8 cellular contexts compared by ENCODE assay signal in the genomic region with DNA sequence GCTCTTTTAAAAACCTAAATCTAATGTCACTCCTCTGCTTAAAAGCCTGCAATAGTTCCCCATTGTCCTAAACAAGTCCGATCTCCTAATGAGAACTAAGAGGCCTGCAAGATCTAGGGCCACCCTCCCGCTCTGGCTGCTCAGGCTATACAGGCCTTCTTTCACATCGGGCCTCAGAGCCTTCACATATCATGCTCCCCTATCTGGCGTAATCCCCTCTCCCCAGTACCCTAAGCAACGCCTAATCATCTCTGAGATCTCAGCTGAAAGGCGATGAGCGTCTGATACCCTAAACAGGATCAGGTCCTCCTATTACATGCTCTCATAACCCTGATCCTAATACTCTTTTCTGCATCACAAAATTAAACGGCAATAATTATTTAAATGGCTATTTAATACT. TPM values are rescaled to one million over a fixed set of nuclear protein-coding genes. Genes with fewer than 3 reads are reported as not detected.
DNase-seq lines count a peak whose midpoint lies in the region; ATAC-seq and TF ChIP-seq lines count a peak whose summit lies in the region.

No MANE protein-coding gene starts in this region.

- 61 to 67% methylated on average over 8 of the region's 8 CpGs for WGBS in esophagus squamous epithelium, 2 donors

- H3K36me3 ChIP-seq in ES-I3 (ENCODE audit: insufficient read depth, low read length) = no peaks in the 10 kb centered on the region
- peaks cover 11% of the 10 kb centered on the region for H3K36me3 ChIP-seq in SJSA1
- H3K36me3 ChIP-seq in esophagus squamous epithelium = no peaks in the 10 kb centered on the region

- TF ChIP-seq CTCF in esophagus squamous epithelium (IDR thresholded peaks at IDR 0.05) = no peak

- DNase-seq in SJSA1 (ENCODE audit: low read depth in 1 of 2, low spot score in 2 of 2) (no peak), esophagus squamous epithelium (lab: John Stamatoyannopoulos, UW) (no peak), putamen (ENCODE audit: low spot score) (peak; percentile 32), NCI-H1048 (lab: John Stamatoyannopoulos, UW) (no peak), NCI-H2227 (lab: John Stamatoyannopoulos, UW; ENCODE audit: unreplicated experiment) (no peak), dedifferentiated amniotic fluid mesenchymal stem cell (ENCODE audit: extremely low spot score) (no peak)

- intact Hi-C loops in esophagus squamous epithelium (cut with DNase I) = no loop called here

- no peak overlapping the region for H3K27ac ChIP-seq in SJSA1
- H3K27ac ChIP-seq in esophagus squamous epithelium = peak overlapping the region in 3 of 4 donors; percentile 27 to 90 (median 56)

- H3K4me1 ChIP-seq in ES-I3 (ENCODE audit: insufficient read depth, low read length) = peaks cover 41% of the 10 kb centered on the region
- peaks cover 56% of the 10 kb centered on the region for H3K4me1 ChIP-seq in SJSA1 (replicated peaks)
- peaks cover 8 to 89% (median 23%) of the 10 kb centered on the region in 3 donors for H3K4me1 ChIP-seq in esophagus squamous epithelium

- H3K9me3 ChIP-seq in ES-I3 (ENCODE audit: control insufficient read depth, insufficient read depth, low read length) (no peaks in the 10 kb centered on the region), SJSA1 (replicated peaks) (no peaks in the 10 kb centered on the region), esophagus squamous epithelium (no peaks in the 10 kb centered on the region)

- peak overlapping the region; percentile 69; the same call in 1 of the 2 replicates for H3K9ac ChIP-seq in ES-I3 (ENCODE audit: low read depth, low read length)

- ATAC-seq in GM21576 (IDR thresholded peaks at IDR 0.05; ENCODE audit: unreplicated experiment) = no peak

- H3K27me3 ChIP-seq in SJSA1 (replicated peaks) (no peaks in the 10 kb centered on the region), esophagus squamous epithelium (no peaks in the 10 kb centered on the region)

- TF ChIP-seq POLR2A in esophagus squamous epithelium (IDR thresholded peaks at IDR 0.05) = no peak

- peak overlapping the region; percentile 96 for H3K4me3 ChIP-seq in SJSA1
- H3K4me3 ChIP-seq in esophagus squamous epithelium = peak overlapping the region; percentile 78 to 99 (median 85)

RNA-seq across cellular contexts. Expression of a gene that starts 1.8 kb away (rescaled TPM):
- total RNA-seq in SJSA1 (2014; rRNA removed; shearing (Covaris generic)) = 35.6 and 49.5 TPM in 2 replicates
- total RNA-seq in esophagus squamous epithelium = 10 to 100 TPM; 12.6 to 35.1 (median 15.8) TPM
